In the genomic region with DNA sequence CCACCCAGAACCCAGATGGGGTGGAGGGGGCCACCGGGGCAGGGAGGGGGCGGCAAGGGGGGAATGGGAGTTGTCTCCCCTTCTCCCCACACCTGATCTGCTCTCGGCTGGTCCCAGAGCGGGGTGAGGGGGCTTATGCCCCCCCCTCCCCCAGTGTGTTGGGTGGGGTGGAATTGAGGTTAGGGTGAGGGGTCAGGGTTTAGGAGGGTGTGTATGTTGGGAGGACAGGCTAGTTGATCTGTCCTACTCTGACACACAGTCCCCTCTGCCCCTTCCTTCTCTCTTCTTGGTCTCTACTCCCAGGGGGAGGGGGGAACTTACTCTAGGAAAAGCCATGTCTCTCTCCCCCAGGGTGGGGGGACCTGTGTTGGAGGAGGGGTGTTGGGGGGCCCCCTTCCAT, we compare ENCODE assay signal across 26 cellular contexts. TPM values are rescaled to one million over a fixed set of nuclear protein-coding genes. Genes with fewer than 3 reads are reported as not detected.
A peak's percentile ranks its signal among the peaks of the same experiment; 100 is the strongest.
DNase-seq lines count a peak whose midpoint lies in the region; FAIRE-seq and TF ChIP-seq lines count a peak whose summit lies in the region.
"Had no signal": no experiment of that assay in that cellular context is flagged by ENCODE, and none has a peak within 500 bp of the region (broad histone marks: within the 10 kb centered on the region; RNA-seq: fewer than 3 reads in every experiment).

No MANE protein-coding gene starts in this region.

- no peak for TF ChIP-seq CTCF in MCF 10A (IDR thresholded peaks at IDR 0.05; ENCODE audit: unreplicated experiment)
- TF ChIP-seq CTCF in mammary epithelial cell (conservative IDR thresholded peaks at IDR 0.05 in 1 of 2, IDR thresholded peaks at IDR 0.05 in 1 of 2; ENCODE audit: extremely low read depth in 1 of 2, insufficient read depth in 1 of 2, low read depth in 1 of 2, low read length in 2 of 2), result no peak
- TF ChIP-seq CTCF in kidney (IDR thresholded peaks at IDR 0.05; ENCODE audit: borderline replicate concordance, extremely low read depth, insufficient read depth), result no peak

- H3K79me2 ChIP-seq in mammary epithelial cell (ENCODE audit: insufficient read depth, low read length) (peaks cover 32% of the 10 kb centered on the region), Karpas-422 (ENCODE audit: low read length) (peaks cover 19% of the 10 kb centered on the region)

- peaks cover 29% of the 10 kb centered on the region for H3K36me3 Mint-ChIP-seq in MCF 10A (ENCODE audit: insufficient read depth, unreplicated experiment)

- CTCF ChIA-PET in MCF 10A (lab: Yijun Ruan, JAX), result no interaction called here
- CTCF ChIA-PET in mammary epithelial cell (lab: Charles Lee; ENCODE audit: low non-redundant PET), result no interaction called here

- FAIRE-seq in kidney (lab: Jason Lieb, UNC), result no peak
- FAIRE-seq: colon, endometrium, GM18507 had no signal

- no peaks in the 10 kb centered on the region for H3K9me3 Mint-ChIP-seq in MCF 10A (ENCODE audit: unreplicated experiment)
- H3K9me3 Mint-ChIP-seq: activated B cell treated with CpG ODN at 0.5 μM for 24 hours; brain; T-helper 2 cell treated with Interferon-gamma antibody and Interleukin-4, amounts not matched to agents 5 μg/mL and 100 μg/mL, for 36 hours had no signal

- H3K27me3 Mint-ChIP-seq in MCF 10A (ENCODE audit: insufficient read depth, unreplicated experiment), result no peaks in the 10 kb centered on the region
- H3K27me3 Mint-ChIP-seq: activated B cell treated with CpG ODN at 0.5 μM for 24 hours had no signal

- H3K36me3 ChIP-seq in mammary epithelial cell (ENCODE audit: insufficient read depth, low read length) (peaks cover 5% of the 10 kb centered on the region), Karpas-422 (ENCODE audit: insufficient read depth, low read length) (peaks cover 15% of the 10 kb centered on the region; the same call in 1 of the 2 replicates), kidney (ENCODE audit: control insufficient read depth in 1 of 2, insufficient read depth in 2 of 2, low read length in 2 of 2) (peaks cover 3% of the 10 kb centered on the region in 2 donors)

- H3K9me3 ChIP-seq in mammary epithelial cell (replicated peaks; ENCODE audit: insufficient read depth, low read length), result no peaks in the 10 kb centered on the region
- H3K9me3 ChIP-seq in Karpas-422 (ENCODE audit: low read length), result no peaks in the 10 kb centered on the region
- H3K9me3 ChIP-seq in kidney (ENCODE audit: control insufficient read depth in 1 of 2, low read length in 2 of 2), result no peaks in the 10 kb centered on the region
- H3K9me3 ChIP-seq: SJSA1, thyroid gland had no signal

- peaks cover 22% of the 10 kb centered on the region for H3K4me1 Mint-ChIP-seq in MCF 10A (ENCODE audit: insufficient read depth, unreplicated experiment)

- dilution Hi-C loops in mammary epithelial cell (cut with HindIII; ENCODE audit: low sequenced_read_pairs), result no loop called here

- DNase-seq in MCF 10A (ENCODE audit: unreplicated experiment) (no peak), mammary epithelial cell (no peak), Karpas-422 (no peak), kidney (peak; percentile 44), COLO668 (lab: John Stamatoyannopoulos, UW; ENCODE audit: unreplicated experiment) (no peak), Ammon's horn (ENCODE audit: low spot score) (no peak), NCI-H345 (lab: John Stamatoyannopoulos, UW) (no peak), inferior parietal cortex (ENCODE audit: extremely low spot score) (no peak)
- DNase-seq: activated B cell treated with CpG ODN at 0.5 μM for 24 hours; activated CD8-positive, alpha-beta T cell treated with anti-CD3 and anti-CD28 coated beads, Interleukin-2, amount 10 ng/mL, durations not matched to agents 7 days and 5 days; activated T-cell treated with anti-CD3 and anti-CD28 coated beads, Interleukin-2, amount 50 U/mL, for 48 hours; EL; GOT3; NCI-H1092; NCI-H1930; NCI-H2227 treated with DMSO at 0.1 percent for 48 hours; stimulated activated CD4-positive, alpha-beta T cell treated with anti-CD3 and anti-CD28 coated beads, Interleukin-2, amount 100 ng/mL, for 24 hours; stimulated activated naive CD4-positive, alpha-beta T cell treated with Interleukin-2 at 50 U/mL for 16 hours; thyroid gland had no signal

- no peaks in the 10 kb centered on the region for H3K9me2 ChIP-seq in Karpas-422 (replicated peaks; ENCODE audit: insufficient read depth, low read length)

- no peak overlapping the region for H2AFZ ChIP-seq in mammary epithelial cell (ENCODE audit: low read depth, low read length)
- no peak overlapping the region for H2AFZ ChIP-seq in Karpas-422 (ENCODE audit: low read length)

- intact Hi-C loops in MCF 10A (cut with micrococcal nuclease), result no loop called here
- intact Hi-C loops in mammary epithelial cell (cut with micrococcal nuclease), result loop anchor here (10.0 kb wide), 1 partner anchor 252 kb away; no protein-coding TSS in a partner anchor
- intact Hi-C loops in kidney (cut with DNase I), result no loop called here

- no CpG with 5 or more reads among the region's 4 CpGs for WGBS in mammary epithelial cell (ENCODE audit: low coverage, missing lambda C conversion rate)

- H3K27me3 ChIP-seq in mammary epithelial cell (ENCODE audit: insufficient read depth, low read length), result no peaks in the 10 kb centered on the region
- H3K27me3 ChIP-seq in Karpas-422 (ENCODE audit: low read length), result no peaks in the 10 kb centered on the region
- H3K27me3 ChIP-seq: SJSA1, thyroid gland had no signal

- peak overlapping the region; percentile 89 for H3K4me3 Mint-ChIP-seq in MCF 10A (ENCODE audit: unreplicated experiment)

- H3K27ac ChIP-seq in mammary epithelial cell (ENCODE audit: insufficient read depth, low read depth, low read length) (no peak overlapping the region), Karpas-422 (ENCODE audit: low read length) (no peak overlapping the region), kidney (ENCODE audit: low read depth in 2 of 2, low read length in 2 of 2) (no peak overlapping the region)
- H3K27ac ChIP-seq: KMS-11, SJSA1, thyroid gland had no signal

- H3K27ac Mint-ChIP-seq in MCF 10A (ENCODE audit: low read depth, unreplicated experiment), result no peak overlapping the region
- H3K27ac Mint-ChIP-seq: activated B cell treated with CpG ODN at 0.5 μM for 24 hours; activated CD8-positive, alpha-beta T cell treated with anti-CD3 and anti-CD28 coated beads, Interleukin-2, amount 10 ng/mL, durations not matched to agents 7 days and 5 days had no signal

- in situ Hi-C loops in mammary epithelial cell (cut with MboI; ENCODE audit: low sequenced_read_pairs in 2 of 2), result no loop called here

- H4K20me1 ChIP-seq in mammary epithelial cell (ENCODE audit: insufficient read depth, low read length) (no peaks in the 10 kb centered on the region), Karpas-422 (ENCODE audit: insufficient read depth, low read depth, low read length) (no peaks in the 10 kb centered on the region; the same call in 1 of the 2 replicates)

- H3K4me3 ChIP-seq in mammary epithelial cell (replicated peaks in 1 of 3; ENCODE audit: insufficient read depth in 1 of 3, low read depth in 2 of 3, low read length in 3 of 3) (no peak overlapping the region), Karpas-422 (ENCODE audit: low read length) (peak overlapping the region; percentile 85; the same call in 1 of the 2 replicates), kidney (ENCODE audit: low read length in 2 of 2) (no peak overlapping the region)
- H3K4me3 ChIP-seq: SJSA1, thyroid gland had no signal

- no peak overlapping the region for H3K4me2 ChIP-seq in mammary epithelial cell (ENCODE audit: insufficient read depth, low read depth, low read length)
- peak overlapping the region; percentile 79 for H3K4me2 ChIP-seq in Karpas-422 (ENCODE audit: low read depth, low read length, poor library complexity, severe bottlenecking)
- H3K4me2 ChIP-seq: KMS-11 had no signal

- POLR2A ChIA-PET in MCF 10A (lab: Yijun Ruan, JAX), result interaction anchor here (2.9 kb wide), 1 partner anchor 27 kb away, joined by 23 read pairs; no protein-coding TSS in a partner anchor

- no peak overlapping the region for H3K9ac ChIP-seq in mammary epithelial cell (ENCODE audit: insufficient read depth, low read length)
- peak overlapping the region; percentile 83 for H3K9ac ChIP-seq in Karpas-422 (ENCODE audit: low read length)
- peak overlapping the region in 1 of 2 donors; percentile 19 for H3K9ac ChIP-seq in kidney (ENCODE audit: low read length in 2 of 2)
- H3K9ac ChIP-seq: KMS-11 had no signal

- H3K4me1 ChIP-seq in mammary epithelial cell (ENCODE audit: insufficient read depth, low read length), result peaks cover 5% of the 10 kb centered on the region
- peaks cover 19% of the 10 kb centered on the region for H3K4me1 ChIP-seq in Karpas-422 (ENCODE audit: low read length)
- peaks cover 0 to 9% of the 10 kb centered on the region in 2 donors for H3K4me1 ChIP-seq in kidney (ENCODE audit: control insufficient read depth in 1 of 2, insufficient read depth in 1 of 2, low read depth in 1 of 2, low read length in 2 of 2)
- H3K4me1 ChIP-seq: SJSA1 had no signal

- BruUV-seq in MCF 10A (replicated peaks; lab: Mats Ljungman, UMichigan) (no TSS peak), mammary epithelial cell (replicated peaks; lab: Mats Ljungman, UMichigan) (no TSS peak)

RNA-seq across cellular contexts. Expression of a gene that starts 1.9 kb away (rescaled TPM):
- total RNA-seq in MCF 10A (2022) (7.5 and 8.3 TPM in 2 replicates), mammary epithelial cell (10 to 100 TPM in 1 of 2 donors, 1 to 10 TPM in 1; 5.7 to 10.3 TPM), kidney (11.5 TPM)
- polyA plus RNA-seq in mammary epithelial cell (10.0 TPM), kidney (ENCODE audit: insufficient read depth, low read depth, low replicate concordance) (6.4 TPM)
- polyA minus RNA-seq in mammary epithelial cell, result 19.4 TPM
- total RNA-seq in Karpas-422 (2014; rRNA removed; shearing (Covaris generic); ENCODE audit: low replicate concordance), result 5.1 and 6.8 TPM in 2 replicates

RNA-seq across cellular contexts. Expression of a gene that starts 32.6 kb away (rescaled TPM):
- total RNA-seq in MCF 10A (2022), result 6.7 and 9.9 TPM in 2 replicates
- 10 to 100 TPM in 1 of 2 donors, 1 to 10 TPM in 1; 4.2 to 17.7 TPM for total RNA-seq in mammary epithelial cell
- polyA plus RNA-seq in mammary epithelial cell, result 3.2 TPM
- 1.8 TPM for polyA minus RNA-seq in mammary epithelial cell
- 16.3 and 16.7 TPM in 2 replicates for total RNA-seq in Karpas-422 (2014; rRNA removed; shearing (Covaris generic); ENCODE audit: low replicate concordance)
- total RNA-seq in kidney, result 17.8 TPM
- 2.7 TPM for polyA plus RNA-seq in kidney (ENCODE audit: insufficient read depth, low read depth, low replicate concordance)

RNA-seq across cellular contexts. Expression of a gene that starts 34.6 kb away (rescaled TPM):
- total RNA-seq in MCF 10A (2022) (212 and 231 TPM in 2 replicates), mammary epithelial cell (100 to 1,000 TPM in 1 of 2 donors, 10 to 100 TPM in 1; 81.4 to 181 TPM), kidney (163 TPM)
- polyA plus RNA-seq in mammary epithelial cell (232 TPM), kidney (ENCODE audit: insufficient read depth, low read depth, low replicate concordance) (433 TPM)
- 160 TPM for polyA minus RNA-seq in mammary epithelial cell
- 223 and 260 TPM in 2 replicates for total RNA-seq in Karpas-422 (2014; rRNA removed; shearing (Covaris generic); ENCODE audit: low replicate concordance)

RNA-seq across cellular contexts. Expression of a gene that starts 41.7 kb away (rescaled TPM):
- total RNA-seq in MCF 10A (2022) (28.9 and 33.9 TPM in 2 replicates), mammary epithelial cell (10 to 100 TPM; 15.7 to 31.7 TPM), kidney (63.8 TPM)
- polyA plus RNA-seq in mammary epithelial cell (19.0 TPM), kidney (ENCODE audit: insufficient read depth, low read depth, low replicate concordance) (87.6 TPM)
- 56.0 TPM for polyA minus RNA-seq in mammary epithelial cell
- total RNA-seq in Karpas-422 (2014; rRNA removed; shearing (Covaris generic); ENCODE audit: low replicate concordance), result 32.6 and 66.6 TPM in 2 replicates
